12 cellular contexts compared by ENCODE assay signal in genomic region chr6:22113046-22113766, GRCh38.
DNase-seq lines count a peak whose midpoint lies in the region; ATAC-seq and TF ChIP-seq lines count a peak whose summit lies in the region.
"Had no signal": no experiment of that assay in that cellular context is flagged by ENCODE, and none has a peak within 500 bp of the region (broad histone marks: within the 10 kb centered on the region; RNA-seq: fewer than 3 reads in every experiment).

No MANE protein-coding gene starts in this region.

- no peaks in the 10 kb centered on the region for H3K9me3 ChIP-seq in GM23248 (ENCODE audit: low read depth)
- no peaks in the 10 kb centered on the region for H3K9me3 ChIP-seq in CD8-positive, alpha-beta memory T cell (ENCODE audit: low read length)
- no peaks in the 10 kb centered on the region for H3K9me3 ChIP-seq in H9 (ENCODE audit: control insufficient read depth, low read depth, low read length)
- H3K9me3 ChIP-seq: tibial nerve had no signal

- no peak overlapping the region for H3K27ac Mint-ChIP-seq in CD8-positive, alpha-beta memory T cell
- H3K27ac Mint-ChIP-seq in activated naive CD4-positive, alpha-beta T cell treated with anti-CD3 and anti-CD28 coated beads for 36 hours: no peak overlapping the region
- H3K27ac Mint-ChIP-seq in H9: no peak overlapping the region

- 50 to 51% methylated on average over 4 of the region's 4 CpGs for WGBS in GM23248 (ENCODE audit: low coverage in 1 of 2, low lambda C conversion rate in 2 of 2, missing lambda C conversion rate in 2 of 2), 2 experiments
- no CpG with 5 or more reads among the region's 4 CpGs for WGBS in H9 (ENCODE audit: extremely low coverage, insufficient read length, low lambda C conversion rate)

- no peaks in the 10 kb centered on the region for H3K9me2 ChIP-seq in GM23248 (ENCODE audit: insufficient read depth)

- H4K5ac ChIP-seq in H9 (ENCODE audit: insufficient read length, low read depth, low read length): no peak overlapping the region

- no peak overlapping the region for H3K14ac ChIP-seq in H9 (ENCODE audit: insufficient read depth, low read length)

- H3K27ac ChIP-seq in GM23248: peak overlapping the region; percentile 70
- no peak overlapping the region for H3K27ac ChIP-seq in CD8-positive, alpha-beta memory T cell (ENCODE audit: low read depth, low read length)
- H3K27ac ChIP-seq in H9 (ENCODE audit: insufficient read length, low read depth, low read length): no peak overlapping the region

- DNase-seq in GM23248 (peak; percentile 99), foreskin fibroblast (peak; percentile 75 to 93), retinal pigment epithelial cell (ENCODE audit: low read depth) (peak; percentile 95), NCI-H2227 treated with DMSO at 0.1 percent for 48 hours (lab: John Stamatoyannopoulos, UW) (no peak), H9 (no peak)
- no peak for DNase-seq in CD8-positive, alpha-beta memory T cell
- DNase-seq in activated naive CD4-positive, alpha-beta T cell treated with anti-CD3 and anti-CD28 coated beads for 36 hours: no peak
- DNase-seq: activated CD4-positive, alpha-beta T cell treated with anti-CD3 and anti-CD28 coated beads, Interleukin-2, amount 50 U/mL, for 48 hours; cerebellar nuclear complex; left colon had no signal

- no peak overlapping the region for H4K8ac ChIP-seq in H9 (replicated peaks; ENCODE audit: insufficient read length, low read depth, low read length)

- no peaks in the 10 kb centered on the region for H4K20me1 ChIP-seq in GM23248 (ENCODE audit: insufficient read depth)
- no peaks in the 10 kb centered on the region for H4K20me1 ChIP-seq in H9 (ENCODE audit: control insufficient read depth, insufficient read depth, insufficient read length)

- H3K79me2 ChIP-seq in GM23248 (ENCODE audit: insufficient read depth) (no peaks in the 10 kb centered on the region), H9 (ENCODE audit: insufficient read depth, low read length) (no peaks in the 10 kb centered on the region)

- no peak overlapping the region for H3K18ac ChIP-seq in H9 (ENCODE audit: insufficient read length, low read depth, low read length)

- peaks cover 19% of the 10 kb centered on the region for H3F3A ChIP-seq in GM23248 (ENCODE audit: insufficient read depth)

- H3K23ac ChIP-seq in H9 (ENCODE audit: insufficient read length, low read depth, low read length): no peak overlapping the region

- H3K36me3 ChIP-seq in GM23248 (ENCODE audit: low read depth): no peaks in the 10 kb centered on the region
- H3K36me3 ChIP-seq in CD8-positive, alpha-beta memory T cell (ENCODE audit: insufficient read depth, low read length): no peaks in the 10 kb centered on the region
- H3K36me3 ChIP-seq: tibial nerve had no signal

- H3K4ac ChIP-seq in H9 (ENCODE audit: low read depth, low read length): no peak overlapping the region

- H3K4me2 ChIP-seq in GM23248 (ENCODE audit: unreplicated experiment): peak overlapping the region; percentile 37
- H3K4me2 ChIP-seq in H9 (ENCODE audit: insufficient read depth, insufficient read length, low read length): no peak overlapping the region

- CTCF ChIA-PET in CD8-positive, alpha-beta memory T cell (lab: Charles Lee): no interaction called here
- CTCF ChIA-PET in activated naive CD4-positive, alpha-beta T cell treated with anti-CD3 and anti-CD28 coated beads for 36 hours (lab: Charles Lee): interaction anchor here (0.6 kb wide), 1 partner anchor 21 kb away, joined by 3 read pairs; no protein-coding TSS in a partner anchor

- H2AFZ ChIP-seq in GM23248 (peak overlapping the region; percentile 27; the same call in 1 of the 2 replicates), H9 (ENCODE audit: low read length) (no peak overlapping the region)

- intact Hi-C loops in activated naive CD4-positive, alpha-beta T cell treated with anti-CD3 and anti-CD28 coated beads for 36 hours (cut with micrococcal nuclease): no loop called here

- no peak overlapping the region for H2BK120ac ChIP-seq in H9 (ENCODE audit: low read depth, low read length, poor library complexity, severe bottlenecking)

- no peaks in the 10 kb centered on the region for H3K79me1 ChIP-seq in H9 (ENCODE audit: insufficient read depth, low read depth, low read length, poor library complexity, severe bottlenecking)

- H2BK12ac ChIP-seq in H9 (ENCODE audit: insufficient read length, low read depth, low read length): no peak overlapping the region

- no peaks in the 10 kb centered on the region for H3K36me3 Mint-ChIP-seq in CD8-positive, alpha-beta memory T cell
- H3K36me3 Mint-ChIP-seq in activated naive CD4-positive, alpha-beta T cell treated with anti-CD3 and anti-CD28 coated beads for 36 hours (ENCODE audit: low read depth): no peaks in the 10 kb centered on the region
- peaks cover 5 to 26% (median 13%) of the 10 kb centered on the region in 3 experiments; a peak in 5 of 7 replicates for H3K36me3 Mint-ChIP-seq in H9 (ENCODE audit: insufficient read depth in 1 of 3, low read depth in 3 of 3)

- H3K27me3 ChIP-seq in GM23248 (replicated peaks; ENCODE audit: insufficient read depth) (no peaks in the 10 kb centered on the region), H9 (ENCODE audit: insufficient read depth, low read length) (no peaks in the 10 kb centered on the region)
- H3K27me3 ChIP-seq in CD8-positive, alpha-beta memory T cell (ENCODE audit: insufficient read depth, low read length, poor library complexity, severe bottlenecking): no peaks in the 10 kb centered on the region
- H3K27me3 ChIP-seq: tibial nerve had no signal

- no peak overlapping the region for H3K56ac ChIP-seq in H9 (ENCODE audit: insufficient read length, low read depth, low read length)

- no peak overlapping the region for H2BK20ac ChIP-seq in H9 (ENCODE audit: low read depth, low read length, poor library complexity, severe bottlenecking)

- peaks cover 0 to 5% (median 0%) of the 10 kb centered on the region in 5 donors for H3K9me3 Mint-ChIP-seq in CD8-positive, alpha-beta memory T cell
- H3K9me3 Mint-ChIP-seq in activated naive CD4-positive, alpha-beta T cell treated with anti-CD3 and anti-CD28 coated beads for 36 hours: no peaks in the 10 kb centered on the region
- H3K9me3 Mint-ChIP-seq in H9: no peaks in the 10 kb centered on the region

- no peak overlapping the region for H2BK15ac ChIP-seq in H9 (ENCODE audit: low read depth, low read length)

- no peak overlapping the region for H4K91ac ChIP-seq in H9 (ENCODE audit: insufficient read length, low read depth, low read length)

- ATAC-seq in SK-N-SH treated with all-trans-retinoic acid at 6 μM for 48 hours: peak; percentile 96
- ATAC-seq: left colon had no signal

- H3K4me3 ChIP-seq in GM23248 (no peak overlapping the region), foreskin fibroblast (ENCODE audit: low read depth in 1 of 2, low read length in 2 of 2) (no peak overlapping the region), retinal pigment epithelial cell (ENCODE audit: low read length) (no peak overlapping the region)
- H3K4me3 ChIP-seq in CD8-positive, alpha-beta memory T cell (ENCODE audit: low read length): no peak overlapping the region
- H3K4me3 ChIP-seq: tibial nerve had no signal

- no peak for TF ChIP-seq CTCF in foreskin fibroblast (IDR thresholded peaks at IDR 0.05; ENCODE audit: low read depth, low read length)
- TF ChIP-seq CTCF in retinal pigment epithelial cell (conservative IDR thresholded peaks at IDR 0.05; ENCODE audit: low read depth, low read length): no peak
- TF ChIP-seq CTCF in H9 (conservative IDR thresholded peaks at IDR 0.05): no peak

- H3K9ac ChIP-seq in GM23248 (peak overlapping the region; percentile 13; the same call in 1 of the 2 replicates), H9 (ENCODE audit: extremely low read depth, insufficient read length, low read length) (no peak overlapping the region)

- H3K4me3 Mint-ChIP-seq in CD8-positive, alpha-beta memory T cell: no peak overlapping the region
- no peak overlapping the region for H3K4me3 Mint-ChIP-seq in activated naive CD4-positive, alpha-beta T cell treated with anti-CD3 and anti-CD28 coated beads for 36 hours
- no peak overlapping the region for H3K4me3 Mint-ChIP-seq in H9

- no peaks in the 10 kb centered on the region for H3K27me3 Mint-ChIP-seq in CD8-positive, alpha-beta memory T cell
- no peaks in the 10 kb centered on the region for H3K27me3 Mint-ChIP-seq in activated naive CD4-positive, alpha-beta T cell treated with anti-CD3 and anti-CD28 coated beads for 36 hours (ENCODE audit: low read depth)
- H3K27me3 Mint-ChIP-seq in H9 (ENCODE audit: low read depth): no peaks in the 10 kb centered on the region

- H2BK5ac ChIP-seq in H9 (ENCODE audit: insufficient read length, low read length): no peak overlapping the region

- in situ Hi-C loops in GM23248 (cut with MboI): no loop called here

- no peaks in the 10 kb centered on the region for H3K4me1 Mint-ChIP-seq in CD8-positive, alpha-beta memory T cell
- H3K4me1 Mint-ChIP-seq in activated naive CD4-positive, alpha-beta T cell treated with anti-CD3 and anti-CD28 coated beads for 36 hours (ENCODE audit: low read depth): no peaks in the 10 kb centered on the region
- H3K4me1 Mint-ChIP-seq in H9: peaks cover 6 to 7% of the 10 kb centered on the region in 2 experiments

- H3K4me1 ChIP-seq in GM23248 (ENCODE audit: insufficient read depth): peaks cover 14% of the 10 kb centered on the region
- no peaks in the 10 kb centered on the region for H3K4me1 ChIP-seq in CD8-positive, alpha-beta memory T cell (ENCODE audit: insufficient read depth, low read length)
- no peaks in the 10 kb centered on the region for H3K4me1 ChIP-seq in H9 (ENCODE audit: insufficient read depth, low read length)
- H3K4me1 ChIP-seq: tibial nerve had no signal

- H2AK5ac ChIP-seq in H9 (ENCODE audit: insufficient read length, low read length): no peak overlapping the region

- POLR2A ChIA-PET in CD8-positive, alpha-beta memory T cell (lab: Charles Lee): no interaction called here

- no peaks in the 10 kb centered on the region for H3K23me2 ChIP-seq in H9 (ENCODE audit: insufficient read length, low read depth, low read length, poor library complexity, severe bottlenecking)

- H3T11ph ChIP-seq in H9 (ENCODE audit: low read length): no peak overlapping the region

TF ChIP-seq in SK-N-SH treated with all-trans-retinoic acid at 6 μM for 48 hours, 23 proteins besides CTCF, POLR2A, EP300 and RAD21 (continues in another document):
- TF ChIP-seq TOX (CRISPR knock-in tag; IDR thresholded peaks at IDR 0.05; ENCODE audit: borderline replicate concordance) (peak; percentile 62; the same call in 1 of the 2 replicates), ZC3H10 (CRISPR knock-in tag; IDR thresholded peaks at IDR 0.05) (peak; percentile 61; the same call in 1 of the 2 replicates)

Comparison
In these comparisons a context has a peak if more than half of its experiments do, and no peak if none do; other contexts are left out.
1. DNase-seq: peak in GM23248 (single experiment), foreskin fibroblast (2 of 2) and retinal pigment epithelial cell (single experiment); none in CD8-positive, alpha-beta memory T cell (0 of 5), NCI-H2227 treated with DMSO at 0.1 percent for 48 hours (single experiment), activated naive CD4-positive, alpha-beta T cell treated with anti-CD3 and anti-CD28 coated beads for 36 hours (single experiment) and H9 (single experiment).